Comparison of ENCODE assay signal across 23 cellular contexts in genomic region chr4:105957680-105958079, GRCh38.
"Had no signal": no experiment of that assay in that cellular context is flagged by ENCODE, and none has a peak within 500 bp of the region (broad histone marks: within the 10 kb centered on the region; RNA-seq: fewer than 3 reads in every experiment).

No MANE protein-coding gene starts in this region.

- H3K36me3 Mint-ChIP-seq: activated naive CD4-positive, alpha-beta T cell treated with anti-CD3 and anti-CD28 coated beads, Interleukin-2, amount 10 ng/mL, durations not matched to agents 7 days and 5 days; activated naive CD8-positive, alpha-beta T cell treated with anti-CD3 and anti-CD28 coated beads, Interleukin-2, amount 10 ng/mL, durations not matched to agents 7 days and 5 days; naive B cell had no signal

- H3K4me1 Mint-ChIP-seq: activated CD4-positive, alpha-beta memory T cell treated with anti-CD3 and anti-CD28 coated beads, Interleukin-2, amount 10 ng/mL, durations not matched to agents 7 days and 5 days; activated CD4-positive, alpha-beta T cell treated with anti-CD3 and anti-CD28 coated beads, Interleukin-2, amount 10 ng/mL, durations not matched to agents 7 days and 5 days; activated naive CD4-positive, alpha-beta T cell treated with anti-CD3 and anti-CD28 coated beads, Interleukin-2, amount 10 ng/mL, durations not matched to agents 7 days and 5 days; activated naive CD8-positive, alpha-beta T cell treated with anti-CD3 and anti-CD28 coated beads, Interleukin-2, amount 10 ng/mL, durations not matched to agents 7 days and 5 days; naive B cell had no signal

- H3K27me3 Mint-ChIP-seq: activated CD4-positive, alpha-beta T cell treated with anti-CD3 and anti-CD28 coated beads, Interleukin-2, amount 10 ng/mL, durations not matched to agents 7 days and 5 days; activated naive CD4-positive, alpha-beta T cell treated with anti-CD3 and anti-CD28 coated beads, Interleukin-2, amount 10 ng/mL, durations not matched to agents 7 days and 5 days had no signal

- H3K27ac Mint-ChIP-seq: activated CD4-positive, alpha-beta memory T cell treated with anti-CD3 and anti-CD28 coated beads, Interleukin-2, amount 10 ng/mL, durations not matched to agents 7 days and 5 days; activated CD4-positive, alpha-beta T cell treated with anti-CD3 and anti-CD28 coated beads, Interleukin-2, amount 10 ng/mL, durations not matched to agents 7 days and 5 days; activated naive CD4-positive, alpha-beta T cell treated with anti-CD3 and anti-CD28 coated beads, Interleukin-2, amount 10 ng/mL, durations not matched to agents 7 days and 5 days; activated naive CD8-positive, alpha-beta T cell treated with anti-CD3 and anti-CD28 coated beads, Interleukin-2, amount 10 ng/mL, durations not matched to agents 7 days and 5 days; activated T-cell treated with anti-CD3 and anti-CD28 coated beads, Interleukin-2, amount 50 U/mL, for 24 hours; naive B cell had no signal

- H3K4me3 ChIP-seq: heart left ventricle, lower lobe of right lung, right atrium auricular region, smooth muscle cell, uterus had no signal

- H3K9ac ChIP-seq: parathyroid adenoma had no signal

- H3K27ac ChIP-seq: brain microvascular endothelial cell, heart left ventricle, lower lobe of right lung, parathyroid adenoma, right atrium auricular region, uterus had no signal

- H3K9me3 Mint-ChIP-seq: activated CD4-positive, alpha-beta memory T cell treated with anti-CD3 and anti-CD28 coated beads, Interleukin-2, amount 10 ng/mL, durations not matched to agents 7 days and 5 days; activated CD4-positive, alpha-beta T cell treated with anti-CD3 and anti-CD28 coated beads, Interleukin-2, amount 10 ng/mL, durations not matched to agents 7 days and 5 days; activated naive CD4-positive, alpha-beta T cell treated with anti-CD3 and anti-CD28 coated beads, Interleukin-2, amount 10 ng/mL, durations not matched to agents 7 days and 5 days; activated naive CD8-positive, alpha-beta T cell treated with anti-CD3 and anti-CD28 coated beads, Interleukin-2, amount 10 ng/mL, durations not matched to agents 7 days and 5 days; activated T-cell treated with anti-CD3 and anti-CD28 coated beads, Interleukin-2, amount 50 U/mL, for 24 hours; neural crest cell had no signal

- H3K36me3 ChIP-seq: brain microvascular endothelial cell, heart left ventricle, right atrium auricular region, uterus had no signal

- H3K4me3 Mint-ChIP-seq: activated CD4-positive, alpha-beta memory T cell treated with anti-CD3 and anti-CD28 coated beads, Interleukin-2, amount 10 ng/mL, durations not matched to agents 7 days and 5 days; activated CD4-positive, alpha-beta T cell treated with anti-CD3 and anti-CD28 coated beads, Interleukin-2, amount 10 ng/mL, durations not matched to agents 7 days and 5 days; activated naive CD4-positive, alpha-beta T cell treated with anti-CD3 and anti-CD28 coated beads, Interleukin-2, amount 10 ng/mL, durations not matched to agents 7 days and 5 days; activated naive CD8-positive, alpha-beta T cell treated with anti-CD3 and anti-CD28 coated beads, Interleukin-2, amount 10 ng/mL, durations not matched to agents 7 days and 5 days; activated T-cell treated with anti-CD3 and anti-CD28 coated beads, Interleukin-2, amount 50 U/mL, for 24 hours; naive B cell; neural crest cell had no signal

- H3K4me1 ChIP-seq: lower lobe of right lung, parathyroid adenoma, right atrium auricular region, uterus had no signal

- ATAC-seq: heart left ventricle, left lobe of liver had no signal

- DNase-seq: activated CD4-positive, alpha-beta memory T cell treated with anti-CD3 and anti-CD28 coated beads, Interleukin-2, amount 10 ng/mL, durations not matched to agents 7 days and 5 days; activated CD4-positive, alpha-beta T cell treated with anti-CD3 and anti-CD28 coated beads for 1 hour; activated CD4-positive, alpha-beta T cell treated with anti-CD3 and anti-CD28 coated beads, Interleukin-2, amount 10 ng/mL, durations not matched to agents 7 days and 5 days; activated CD8-positive, alpha-beta memory T cell treated with anti-CD3 and anti-CD28 coated beads, Interleukin-2, amount 50 U/mL, for 48 hours; activated gamma-delta T cell; activated naive CD4-positive, alpha-beta T cell treated with anti-CD3 and anti-CD28 coated beads, Interleukin-2, amount 10 ng/mL, durations not matched to agents 7 days and 5 days; activated naive CD8-positive, alpha-beta T cell treated with anti-CD3 and anti-CD28 coated beads, Interleukin-2, amount 10 ng/mL, durations not matched to agents 7 days and 5 days; activated T-cell treated with anti-CD3 and anti-CD28 coated beads, Interleukin-2, amount 50 U/mL, for 24 hours; brain microvascular endothelial cell; heart left ventricle; lower lobe of right lung; mesendoderm; naive B cell; occipital lobe; stimulated activated CD4-positive, alpha-beta T cell treated with anti-CD3 and anti-CD28 coated beads, Interleukin-1b, Interleukin-23, amount 100 ng/mL, for 48 hours; stimulated activated naive CD4-positive, alpha-beta T cell; T-helper 2 cell; uterus had no signal

- H3K27me3 ChIP-seq: brain microvascular endothelial cell, heart left ventricle, right atrium auricular region, uterus had no signal

- H3K9me3 ChIP-seq: heart left ventricle, lower lobe of right lung, right atrium auricular region, uterus had no signal
